In the genomic region with DNA sequence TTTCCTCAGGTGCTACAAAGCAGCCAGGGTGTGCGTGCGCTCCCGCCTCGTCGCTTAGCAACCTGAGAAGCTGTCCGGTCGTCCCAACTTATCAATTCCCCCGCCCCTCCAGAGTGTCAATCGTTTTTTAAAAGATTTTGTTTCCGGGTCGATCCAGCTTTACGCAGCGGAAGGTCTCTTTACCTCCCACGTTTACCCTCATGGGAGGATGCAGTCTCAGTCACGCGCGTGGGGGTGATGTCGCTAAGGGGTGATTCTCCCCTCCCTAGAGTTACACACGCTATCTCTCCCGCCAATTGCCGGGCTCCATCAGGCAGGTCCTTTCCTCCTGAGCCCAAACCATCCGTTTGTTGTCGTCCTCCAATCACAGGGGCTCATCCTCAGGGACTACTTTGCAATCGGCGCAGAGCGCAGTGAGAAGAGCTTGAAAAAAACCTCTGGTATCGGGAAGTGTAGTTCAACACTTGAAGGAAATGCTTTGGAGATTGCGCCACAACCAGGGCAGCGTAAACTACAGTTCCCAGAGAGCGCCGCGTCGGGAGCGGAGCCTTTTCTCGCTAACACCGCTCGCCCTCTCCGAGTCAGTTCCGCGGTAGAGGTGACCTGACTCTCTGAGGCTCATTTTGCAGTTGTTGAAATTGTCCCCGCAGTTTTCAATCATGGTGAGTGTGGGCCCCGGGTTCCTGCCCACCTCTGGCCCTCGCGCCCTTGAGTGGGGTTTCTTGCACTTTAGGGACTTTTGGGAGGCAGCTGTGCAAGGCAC, we compare ENCODE assay signal across 8 cellular contexts. TPM values are rescaled to one million over a fixed set of nuclear protein-coding genes. Genes with fewer than 3 reads are reported as not detected.
DNase-seq lines count a peak whose midpoint lies in the region; ATAC-seq and TF ChIP-seq lines count a peak whose summit lies in the region.

A gene (plus strand): TSS at position 579 of the 763 bp plus-strand sequence. CDS start 81 bp downstream, at position 660.
A gene with protein sequence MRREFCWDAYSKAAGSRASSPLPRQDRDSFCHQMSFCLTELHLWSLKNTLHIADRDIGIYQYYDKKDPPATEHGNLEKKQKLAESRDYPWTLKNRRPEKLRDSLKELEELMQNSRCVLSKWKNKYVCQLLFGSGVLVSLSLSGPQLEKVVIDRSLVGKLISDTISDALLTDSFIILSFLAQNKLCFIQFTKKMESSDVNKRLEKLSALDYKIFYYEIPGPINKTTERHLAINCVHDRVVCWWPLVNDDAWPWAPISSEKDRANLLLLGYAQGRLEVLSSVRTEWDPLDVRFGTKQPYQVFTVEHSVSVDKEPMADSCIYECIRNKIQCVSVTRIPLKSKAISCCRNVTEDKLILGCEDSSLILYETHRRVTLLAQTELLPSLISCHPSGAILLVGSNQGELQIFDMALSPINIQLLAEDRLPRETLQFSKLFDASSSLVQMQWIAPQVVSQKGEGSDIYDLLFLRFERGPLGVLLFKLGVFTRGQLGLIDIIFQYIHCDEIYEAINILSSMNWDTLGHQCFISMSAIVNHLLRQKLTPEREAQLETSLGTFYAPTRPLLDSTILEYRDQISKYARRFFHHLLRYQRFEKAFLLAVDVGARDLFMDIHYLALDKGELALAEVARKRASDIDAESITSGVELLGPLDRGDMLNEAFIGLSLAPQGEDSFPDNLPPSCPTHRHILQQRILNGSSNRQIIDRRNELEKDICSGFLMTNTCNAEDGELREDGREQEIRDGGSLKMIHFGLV (minus strand): TSS at position 93 of the 763 bp plus-strand sequence. CDS start 206 bp downstream, outside the sequence.

- H3K27ac Mint-ChIP-seq in activated naive CD4-positive, alpha-beta T cell treated with anti-CD3 and anti-CD28 coated beads, Interleukin-2, amount 50 U/mL, for 72 hours, result peak within 1 kb of the TSS; percentile 91 to 95

- H3K9me2 ChIP-seq in SK-N-SH, result no peaks in the 10 kb centered on the region

- peaks cover 6 to 11% of the 10 kb centered on the region in 2 experiments for H3K4me1 ChIP-seq in SK-N-SH (ENCODE audit: control insufficient read depth in 1 of 2, insufficient read depth in 2 of 2, low read depth in 1 of 2, low read length in 1 of 2)

- peaks cover 82% of the 10 kb centered on the region for H3K79me2 ChIP-seq in SK-N-SH (ENCODE audit: insufficient read depth)

- no peaks in the 10 kb centered on the region for H3K27me3 ChIP-seq in SK-N-SH (ENCODE audit: insufficient read depth)

- peaks cover 25 to 27% of the 10 kb centered on the region in 2 donors for H3K36me3 Mint-ChIP-seq in activated naive CD4-positive, alpha-beta T cell treated with anti-CD3 and anti-CD28 coated beads, Interleukin-2, amount 50 U/mL, for 72 hours

- no peaks in the 10 kb centered on the region for H4K20me1 ChIP-seq in SK-N-SH (ENCODE audit: insufficient read depth)

- POLR2A ChIA-PET in GM10248 (lab: Yijun Ruan, JAX) (interaction anchor here (0.6 to 0.8 kb wide), 3 partner anchors 11 to 1466 kb away, joined by 3 to 9 read pairs (median 4); no protein-coding TSS in a partner anchor), SK-N-SH (lab: Yijun Ruan, JAX) (interaction anchor here (0.6 to 1.7 kb wide), 5 partner anchors 12 to 828 kb away, joined by 3 to 10 read pairs (median 4); a partner anchor contains a TSS)

- H3F3A ChIP-seq in SK-N-SH (replicated peaks; ENCODE audit: insufficient read depth), result no peaks in the 10 kb centered on the region

- peak within 1 kb of the TSS; percentile 78 for H3K9ac ChIP-seq in SK-N-SH

- peak within 1 kb of the TSS; percentile 89 to 93 for H3K27ac ChIP-seq in SK-N-SH (ENCODE audit: low read depth in 2 of 2, low read length in 1 of 2)

- peaks cover 4 to 14% of the 10 kb centered on the region in 2 experiments for H3K36me3 ChIP-seq in SK-N-SH (replicated peaks in 1 of 2; ENCODE audit: control insufficient read depth in 1 of 2, insufficient read depth in 2 of 2, low read length in 1 of 2)

- no peak for TF ChIP-seq RAD21 in SK-N-SH (IDR thresholded peaks at IDR 0.05; ENCODE audit: low read length)

- WGBS in SK-N-SH (ENCODE audit: low lambda C conversion rate), result under 1% methylated on average over 36 of the region's 44 CpGs

- TF ChIP-seq CTCF in GM10248 (IDR thresholded peaks at IDR 0.05; ENCODE audit: control extremely low read depth, extremely low read depth, low read depth, missing control alignments) (no peak), SK-N-SH (IDR thresholded peaks at IDR 0.05) (no peak)

- H2AFZ ChIP-seq in SK-N-SH (ENCODE audit: low read depth), result peak within 1 kb of the TSS; percentile 94

- no peaks in the 10 kb centered on the region for H3K9me3 ChIP-seq in SK-N-SH

- H3K9me3 Mint-ChIP-seq in activated naive CD4-positive, alpha-beta T cell treated with anti-CD3 and anti-CD28 coated beads, Interleukin-2, amount 50 U/mL, for 72 hours, result no peaks in the 10 kb centered on the region

- ATAC-seq in HG02610 (IDR thresholded peaks at IDR 0.05; ENCODE audit: unreplicated experiment), result peak; percentile 87
- ATAC-seq in activated naive CD4-positive, alpha-beta T cell treated with anti-CD3 and anti-CD28 coated beads, Interleukin-2, amount 50 U/mL, for 72 hours, result peak; percentile 90 to 94

- H3K4me3 ChIP-seq in SK-N-SH (ENCODE audit: low read depth in 2 of 2, low read length in 1 of 2), result peak within 1 kb of the TSS; percentile 97 to 100

- peak within 1 kb of the TSS; percentile 79 for H3K4me2 ChIP-seq in SK-N-SH

- DNase-seq in GM10248 (ENCODE audit: extremely low spot score) (peak; percentile 83), NCI-H1092 (lab: John Stamatoyannopoulos, UW) (peak; percentile 96), SK-N-SH (peak; percentile 79), glomerular endothelial cell (ENCODE audit: extremely low read depth, low read depth, low spot score) (peak; percentile 98), nucleus accumbens (lab: John Stamatoyannopoulos, UW) (peak; percentile 73 to 100 (median 95)), superior temporal gyrus (ENCODE audit: extremely low spot score) (peak; percentile 100)
- peak; percentile 84 to 92 for DNase-seq in activated naive CD4-positive, alpha-beta T cell treated with anti-CD3 and anti-CD28 coated beads, Interleukin-2, amount 50 U/mL, for 72 hours (ENCODE audit: low spot score in 2 of 2)

- CTCF ChIA-PET in GM10248 (lab: Yijun Ruan, JAX), result interaction anchor here (1.1 to 2.4 kb wide), 3 partner anchors 12 to 1132 kb away, joined by 3 to 8 read pairs (median 3); no protein-coding TSS in a partner anchor
- CTCF ChIA-PET in SK-N-SH (lab: Yijun Ruan, JAX), result interaction anchor here (0.6 to 2.0 kb wide), 7 partner anchors 11 to 1132 kb away, joined by 3 to 6 read pairs (median 3); no protein-coding TSS in a partner anchor

- no peak for TF ChIP-seq EP300 in SK-N-SH (IDR thresholded peaks at IDR 0.05; ENCODE audit: borderline replicate concordance in 1 of 2, low read depth in 1 of 2, low read length in 1 of 2)

TF ChIP-seq in SK-N-SH, 30 proteins besides CTCF, POLR2A, EP300 and RAD21 (continues in another document):
- no peak for TF ChIP-seq TCF12 (IDR thresholded peaks at IDR 0.05)
- no peak for TF ChIP-seq RXRA (IDR thresholded peaks at IDR 0.05; ENCODE audit: borderline replicate concordance, low read depth)
- TF ChIP-seq MXI1 (IDR thresholded peaks at IDR 0.05; ENCODE audit: low read depth, low read length), result peak; percentile 90
- TF ChIP-seq MEF2A (IDR thresholded peaks at IDR 0.05; ENCODE audit: borderline replicate concordance, low read depth), result no peak
- TF ChIP-seq, protein P1, sequence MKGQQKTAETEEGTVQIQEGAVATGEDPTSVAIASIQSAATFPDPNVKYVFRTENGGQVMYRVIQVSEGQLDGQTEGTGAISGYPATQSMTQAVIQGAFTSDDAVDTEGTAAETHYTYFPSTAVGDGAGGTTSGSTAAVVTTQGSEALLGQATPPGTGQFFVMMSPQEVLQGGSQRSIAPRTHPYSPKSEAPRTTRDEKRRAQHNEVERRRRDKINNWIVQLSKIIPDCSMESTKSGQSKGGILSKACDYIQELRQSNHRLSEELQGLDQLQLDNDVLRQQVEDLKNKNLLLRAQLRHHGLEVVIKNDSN (IDR thresholded peaks at IDR 0.05; ENCODE audit: borderline replicate concordance, low read depth), result no peak
- TF ChIP-seq FOXM1 (IDR thresholded peaks at IDR 0.05; ENCODE audit: low read depth), result 0 out of 2 replicates have a peak, but pooled peaks have one; percentile 52
- TF ChIP-seq, protein P2, sequence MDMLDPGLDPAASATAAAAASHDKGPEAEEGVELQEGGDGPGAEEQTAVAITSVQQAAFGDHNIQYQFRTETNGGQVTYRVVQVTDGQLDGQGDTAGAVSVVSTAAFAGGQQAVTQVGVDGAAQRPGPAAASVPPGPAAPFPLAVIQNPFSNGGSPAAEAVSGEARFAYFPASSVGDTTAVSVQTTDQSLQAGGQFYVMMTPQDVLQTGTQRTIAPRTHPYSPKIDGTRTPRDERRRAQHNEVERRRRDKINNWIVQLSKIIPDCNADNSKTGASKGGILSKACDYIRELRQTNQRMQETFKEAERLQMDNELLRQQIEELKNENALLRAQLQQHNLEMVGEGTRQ (IDR thresholded peaks at IDR 0.05; ENCODE audit: borderline replicate concordance, low read depth, low read length), result no peak
- TF ChIP-seq JUND (IDR thresholded peaks at IDR 0.05), result 0 out of 2 replicates have a peak, but pooled peaks have one; percentile 45
- TF ChIP-seq FOSL2 (IDR thresholded peaks at IDR 0.05; ENCODE audit: borderline replicate concordance, low read depth), result no peak
- peak; percentile 72; the same call in 1 of the 2 replicates for TF ChIP-seq TAF1 (IDR thresholded peaks at IDR 0.05; ENCODE audit: borderline replicate concordance, low read depth, low read length)
- TF ChIP-seq, protein P3, sequence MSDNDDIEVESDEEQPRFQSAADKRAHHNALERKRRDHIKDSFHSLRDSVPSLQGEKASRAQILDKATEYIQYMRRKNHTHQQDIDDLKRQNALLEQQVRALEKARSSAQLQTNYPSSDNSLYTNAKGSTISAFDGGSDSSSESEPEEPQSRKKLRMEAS (IDR thresholded peaks at IDR 0.05; ENCODE audit: low read depth), result peak; percentile 88
- TF ChIP-seq EZH2phosphoT487 (IDR thresholded peaks at IDR 0.05; ENCODE audit: borderline replicate concordance, low read depth), result no peak
- TF ChIP-seq NRF1 (IDR thresholded peaks at IDR 0.05; ENCODE audit: low read depth, low read length), result no peak
- peak; percentile 76 for TF ChIP-seq ELF1 (IDR thresholded peaks at IDR 0.05)

RNA-seq across cellular contexts. Expression of the first gene that starts in this region (rescaled TPM):
- 201 and 267 TPM in 2 replicates for polyA plus RNA-seq in SK-N-SH (2012; rRNA removed)
- polyA plus RNA-seq in SK-N-SH (2012; cell fraction: cytosol; rRNA removed), result 279 and 297 TPM in 2 replicates
- polyA plus RNA-seq in SK-N-SH (2012; cell fraction: nucleus; rRNA removed), result 129 and 170 TPM in 2 replicates
- 100 to 1,000 TPM; 181 to 259 TPM for total RNA-seq in activated naive CD4-positive, alpha-beta T cell treated with anti-CD3 and anti-CD28 coated beads, Interleukin-2, amount 50 U/mL, for 72 hours
- total RNA-seq in glomerular endothelial cell, result 124 and 135 TPM in 2 replicates

RNA-seq across cellular contexts. Expression of the second gene that starts in this region (rescaled TPM):
- polyA plus RNA-seq in SK-N-SH (2012; rRNA removed), result 3.1 and 5.5 TPM in 2 replicates
- 3.4 and 3.9 TPM in 2 replicates for polyA plus RNA-seq in SK-N-SH (2012; cell fraction: cytosol; rRNA removed)
- polyA plus RNA-seq in SK-N-SH (2012; cell fraction: nucleus; rRNA removed), result 6.9 and 8.3 TPM in 2 replicates
- 10 to 100 TPM in 1 of 2 donors, 1 to 10 TPM in 1; 8.4 to 10.1 TPM for total RNA-seq in activated naive CD4-positive, alpha-beta T cell treated with anti-CD3 and anti-CD28 coated beads, Interleukin-2, amount 50 U/mL, for 72 hours
- total RNA-seq in glomerular endothelial cell, result 4.2 and 7.0 TPM in 2 replicates

Comparison
In these comparisons a context has a peak if more than half of its experiments do, and no peak if none do; other contexts are left out.
1. Peak in every context shown above with its lines: DNase-seq, ATAC-seq, H3K4me3 ChIP-seq and H3K27ac ChIP-seq.